In the genomic region with DNA sequence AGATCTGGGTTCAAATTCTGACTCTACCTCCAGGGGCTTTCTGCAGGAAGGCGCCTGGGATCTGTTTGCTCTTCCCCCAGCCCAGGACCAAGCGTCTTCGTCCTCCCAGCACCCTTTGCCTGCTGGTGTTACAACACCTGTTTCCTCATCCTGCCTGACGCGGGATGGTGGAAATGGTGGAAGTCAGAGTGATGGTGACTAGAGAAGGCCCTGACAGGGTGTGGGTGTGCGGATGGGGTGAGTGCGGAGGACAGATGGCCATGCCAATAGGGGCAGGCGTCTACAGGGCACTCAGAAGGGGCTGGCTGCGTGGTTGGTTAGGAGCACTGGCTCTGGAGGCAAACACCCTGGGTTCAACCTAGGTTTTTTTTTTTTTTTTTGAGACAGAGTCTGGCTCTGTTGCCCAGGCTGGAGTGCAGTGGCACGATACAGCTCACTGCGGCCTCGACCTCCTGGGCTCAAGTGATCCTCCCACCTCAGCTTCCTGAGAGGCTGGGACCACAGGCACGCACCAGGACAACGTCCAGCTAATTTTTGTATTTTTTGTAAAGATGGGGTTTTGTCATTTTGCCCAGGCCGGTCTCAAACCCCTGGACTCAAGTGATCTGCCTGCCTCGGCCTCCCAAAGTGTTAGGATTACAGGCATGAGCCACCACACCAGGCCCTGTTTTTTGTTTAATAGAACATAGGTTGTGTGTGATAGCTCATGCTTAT, we compare ENCODE assay signal across 9 cellular contexts. TPM values are rescaled to one million over a fixed set of nuclear protein-coding genes. Genes with fewer than 3 reads are reported as not detected.
DNase-seq lines count a peak whose midpoint lies in the region; ATAC-seq and TF ChIP-seq lines count a peak whose summit lies in the region.
"Had no signal": no experiment of that assay in that cellular context is flagged by ENCODE, and none has a peak within 500 bp of the region (broad histone marks: within the 10 kb centered on the region; RNA-seq: fewer than 3 reads in every experiment).

No MANE protein-coding gene starts in this region.

- CTCF ChIA-PET in HCT116 (lab: Charles Lee), result no interaction called here
- CTCF ChIA-PET in activated CD8-positive, alpha-beta T cell treated with anti-CD3 and anti-CD28 coated beads for 36 hours (lab: Charles Lee), result interaction anchor here (1.0 to 2.8 kb wide), 3 partner anchors 12 to 43 kb away, joined by 3 to 11 read pairs (median 6); a partner anchor contains a TSS

- H3K4me3 Mint-ChIP-seq in activated CD8-positive, alpha-beta T cell treated with anti-CD3 and anti-CD28 coated beads for 36 hours, result peak overlapping the region; percentile 88
- H3K4me3 Mint-ChIP-seq in stimulated activated memory B cell treated with anti-CD40 and anti-IgM and Interleukin-4, amounts not matched to agents 10 μg/mL and 1 μg/mL and 100 μg/mL, for 72 hours, result peak overlapping the region; percentile 98

- H3K9me3 ChIP-seq in HCT116 (ENCODE audit: control insufficient read depth in 1 of 2, insufficient read depth in 1 of 2, low read depth in 1 of 2, low read length in 2 of 2), result no peaks in the 10 kb centered on the region
- no peaks in the 10 kb centered on the region for H3K9me3 ChIP-seq in right atrium auricular region

- H3K36me3 ChIP-seq in HCT116 (ENCODE audit: control insufficient read depth in 1 of 2, insufficient read depth in 2 of 2, low read length in 2 of 2) (no peaks in the 10 kb centered on the region), right atrium auricular region (no peaks in the 10 kb centered on the region)

- no peak for ATAC-seq in HCT116
- ATAC-seq in activated CD8-positive, alpha-beta T cell treated with anti-CD3 and anti-CD28 coated beads for 36 hours, result no peak
- no peak for ATAC-seq in stimulated activated memory B cell treated with anti-CD40 and anti-IgM and Interleukin-4, amounts not matched to agents 10 μg/mL and 1 μg/mL and 100 μg/mL, for 72 hours

- DNase-seq in HCT116 (ENCODE audit: low read depth, low spot score) (no peak), right atrium auricular region (ENCODE audit: low spot score) (no peak), NCI-H446 treated with DMSO at 0.1 percent for 48 hours (lab: John Stamatoyannopoulos, UW) (no peak), NCI-H82 (lab: John Stamatoyannopoulos, UW) (no peak), NCI-H2227 (lab: John Stamatoyannopoulos, UW; ENCODE audit: unreplicated experiment) (no peak), NCI-H748 treated with DMSO at 0.1 percent for 48 hours (lab: John Stamatoyannopoulos, UW) (no peak)
- no peak for DNase-seq in activated CD8-positive, alpha-beta T cell treated with anti-CD3 and anti-CD28 coated beads for 36 hours
- DNase-seq: GOT3 had no signal

- no peaks in the 10 kb centered on the region for H3K9me3 Mint-ChIP-seq in activated CD8-positive, alpha-beta T cell treated with anti-CD3 and anti-CD28 coated beads for 36 hours
- no peaks in the 10 kb centered on the region for H3K9me3 Mint-ChIP-seq in stimulated activated memory B cell treated with anti-CD40 and anti-IgM and Interleukin-4, amounts not matched to agents 10 μg/mL and 1 μg/mL and 100 μg/mL, for 72 hours

- H3K79me2 ChIP-seq in HCT116 (ENCODE audit: insufficient read depth, low read length), result no peaks in the 10 kb centered on the region

- H3K4me2 ChIP-seq in HCT116 (ENCODE audit: low read length), result peak overlapping the region; percentile 100

- TF ChIP-seq RAD21 in HCT116 (IDR thresholded peaks at IDR 0.05; ENCODE audit: low read depth), result no peak

- TF ChIP-seq POLR2A in HCT116 (IDR thresholded peaks at IDR 0.05; ENCODE audit: borderline replicate concordance, extremely low read depth, insufficient read depth, insufficient read length), result no peak

- peaks cover 36% of the 10 kb centered on the region for H3K4me1 Mint-ChIP-seq in activated CD8-positive, alpha-beta T cell treated with anti-CD3 and anti-CD28 coated beads for 36 hours (ENCODE audit: low read depth)
- peaks cover 74% of the 10 kb centered on the region for H3K4me1 Mint-ChIP-seq in stimulated activated memory B cell treated with anti-CD40 and anti-IgM and Interleukin-4, amounts not matched to agents 10 μg/mL and 1 μg/mL and 100 μg/mL, for 72 hours

- H3K36me3 Mint-ChIP-seq in activated CD8-positive, alpha-beta T cell treated with anti-CD3 and anti-CD28 coated beads for 36 hours (ENCODE audit: low read depth), result peaks cover 1% of the 10 kb centered on the region
- peaks cover 44% of the 10 kb centered on the region for H3K36me3 Mint-ChIP-seq in stimulated activated memory B cell treated with anti-CD40 and anti-IgM and Interleukin-4, amounts not matched to agents 10 μg/mL and 1 μg/mL and 100 μg/mL, for 72 hours

- H2AFZ ChIP-seq in HCT116 (ENCODE audit: low read depth, low read length, poor library complexity, severe bottlenecking), result no peak overlapping the region

- POLR2A ChIA-PET in HCT116 (lab: Charles Lee), result no interaction called here
- POLR2A ChIA-PET in activated CD8-positive, alpha-beta T cell treated with anti-CD3 and anti-CD28 coated beads for 36 hours (lab: Charles Lee), result interaction anchor here (0.6 kb wide), 1 partner anchor 106 kb away, joined by 5 read pairs; no protein-coding TSS in a partner anchor

- no peaks in the 10 kb centered on the region for H4K20me1 ChIP-seq in HCT116 (ENCODE audit: insufficient read depth)

- H3K27ac ChIP-seq in HCT116 (ENCODE audit: low read depth, low read length), result no peak overlapping the region
- peak overlapping the region; percentile 48 to 70 for H3K27ac ChIP-seq in right atrium auricular region

- H3K9me2 ChIP-seq in HCT116 (ENCODE audit: insufficient read depth), result no peaks in the 10 kb centered on the region

- peak overlapping the region; percentile 75 for H3K27ac Mint-ChIP-seq in activated CD8-positive, alpha-beta T cell treated with anti-CD3 and anti-CD28 coated beads for 36 hours
- peak overlapping the region; percentile 93 for H3K27ac Mint-ChIP-seq in stimulated activated memory B cell treated with anti-CD40 and anti-IgM and Interleukin-4, amounts not matched to agents 10 μg/mL and 1 μg/mL and 100 μg/mL, for 72 hours

- H3K9ac ChIP-seq in HCT116 (ENCODE audit: low read length), result peak overlapping the region; percentile 78; the same call in 1 of the 2 replicates

- no peaks in the 10 kb centered on the region for H3K27me3 Mint-ChIP-seq in activated CD8-positive, alpha-beta T cell treated with anti-CD3 and anti-CD28 coated beads for 36 hours
- H3K27me3 Mint-ChIP-seq in stimulated activated memory B cell treated with anti-CD40 and anti-IgM and Interleukin-4, amounts not matched to agents 10 μg/mL and 1 μg/mL and 100 μg/mL, for 72 hours, result no peaks in the 10 kb centered on the region

- H3K27me3 ChIP-seq in HCT116 (ENCODE audit: insufficient read depth, low read length), result no peaks in the 10 kb centered on the region
- no peaks in the 10 kb centered on the region for H3K27me3 ChIP-seq in right atrium auricular region

- peaks cover 8 to 22% of the 10 kb centered on the region in 2 experiments; a peak in 3 of 4 replicates for H3K4me1 ChIP-seq in HCT116 (ENCODE audit: control insufficient read depth in 1 of 2, insufficient read depth in 2 of 2, low read length in 2 of 2)
- peaks cover 0 to 13% of the 10 kb centered on the region in 2 donors for H3K4me1 ChIP-seq in right atrium auricular region

- intact Hi-C loops in HCT116 (cut with micrococcal nuclease), result no loop called here
- intact Hi-C loops in activated CD8-positive, alpha-beta T cell treated with anti-CD3 and anti-CD28 coated beads for 36 hours (cut with micrococcal nuclease), result no loop called here

- BruUV-seq in HCT116 (replicated peaks; lab: Mats Ljungman, UMichigan), result no TSS peak

- TF ChIP-seq CTCF in HCT116 (IDR thresholded peaks at IDR 0.05 in 2 of 3, conservative IDR thresholded peaks at IDR 0.05 in 1 of 3; ENCODE audit: borderline replicate concordance in 1 of 3, insufficient read depth in 1 of 3, low read depth in 2 of 3, low read length in 2 of 3), result no peak
- TF ChIP-seq CTCF in activated CD8-positive, alpha-beta T cell treated with anti-CD3 and anti-CD28 coated beads for 36 hours (IDR thresholded peaks at IDR 0.05), result no peak
- TF ChIP-seq CTCF in right atrium auricular region (IDR thresholded peaks at IDR 0.05), result no peak

- RAD21 ChIA-PET in HCT116 (lab: Charles Lee; ENCODE audit: low non-redundant PET in 1 of 2, low total read pairs in 2 of 2, uncharacterized antibody in 2 of 2, unreplicated experiment in 2 of 2), result no interaction called here

- H3K4me3 ChIP-seq in HCT116 (replicated peaks in 1 of 2; ENCODE audit: low read depth in 1 of 2, low read length in 2 of 2) (peak overlapping the region; percentile 84 to 95; a peak in 3 of 4 replicates), right atrium auricular region (peak overlapping the region; percentile 53 to 68)

TF ChIP-seq in HCT116, 20 proteins besides CTCF, POLR2A, EP300 and RAD21 (continues in another document):
- TF ChIP-seq ZFX (IDR thresholded peaks at IDR 0.05) (no peak), EZH2 (IDR thresholded peaks at IDR 0.05) (no peak), ZNF274 (IDR thresholded peaks at IDR 0.05; ENCODE audit: low read depth, low read length) (no peak), CBX3 (IDR thresholded peaks at IDR 0.05; ENCODE audit: low read depth) (no peak), FOSL1 (IDR thresholded peaks at IDR 0.05; ENCODE audit: low read depth) (no peak), POLR2AphosphoS5 (IDR thresholded peaks at IDR 0.05; ENCODE audit: low read depth, low read length) (no peak), EGR1 (IDR thresholded peaks at IDR 0.05; ENCODE audit: low read depth) (no peak)
- TF ChIP-seq, protein P1, sequence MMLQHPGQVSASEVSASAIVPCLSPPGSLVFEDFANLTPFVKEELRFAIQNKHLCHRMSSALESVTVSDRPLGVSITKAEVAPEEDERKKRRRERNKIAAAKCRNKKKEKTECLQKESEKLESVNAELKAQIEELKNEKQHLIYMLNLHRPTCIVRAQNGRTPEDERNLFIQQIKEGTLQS (IDR thresholded peaks at IDR 0.05), result no peak
- TF ChIP-seq, protein P2, sequence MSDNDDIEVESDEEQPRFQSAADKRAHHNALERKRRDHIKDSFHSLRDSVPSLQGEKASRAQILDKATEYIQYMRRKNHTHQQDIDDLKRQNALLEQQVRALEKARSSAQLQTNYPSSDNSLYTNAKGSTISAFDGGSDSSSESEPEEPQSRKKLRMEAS (IDR thresholded peaks at IDR 0.05), result no peak

RNA-seq across cellular contexts. Expression of a gene that starts 1.5 kb away (rescaled TPM):
- 8.0 TPM for total RNA-seq in HCT116 (2021; ENCODE audit: unreplicated experiment)
- 12.3 and 12.4 TPM in 2 replicates for polyA plus RNA-seq in HCT116 (2012)
- total RNA-seq in activated CD8-positive, alpha-beta T cell treated with anti-CD3 and anti-CD28 coated beads for 36 hours, result 10 to 100 TPM; 13.8 to 16.0 TPM
- 10 to 100 TPM in 1 of 2 donors, 1 to 10 TPM in 1; 7.4 to 13.1 TPM for total RNA-seq in right atrium auricular region

RNA-seq across cellular contexts. Expression of a gene that starts 40.5 kb away (rescaled TPM):
- total RNA-seq in HCT116 (2021; ENCODE audit: unreplicated experiment), result 55.5 TPM
- 30.1 and 41.9 TPM in 2 replicates for polyA plus RNA-seq in HCT116 (2012)
- total RNA-seq in activated CD8-positive, alpha-beta T cell treated with anti-CD3 and anti-CD28 coated beads for 36 hours, result 10 to 100 TPM; 61.6 to 67.2 TPM
- total RNA-seq in right atrium auricular region, result 10 to 100 TPM; 16.9 to 27.8 TPM

RNA-seq across cellular contexts. Expression of a gene that starts 43.2 kb away (rescaled TPM):
- total RNA-seq in HCT116 (2021; ENCODE audit: unreplicated experiment) (57.4 TPM), right atrium auricular region (10 to 100 TPM; 17.9 to 23.9 TPM)
- polyA plus RNA-seq in HCT116 (2012), result 49.0 and 50.0 TPM in 2 replicates
- 10 to 100 TPM; 50.2 to 54.4 TPM for total RNA-seq in activated CD8-positive, alpha-beta T cell treated with anti-CD3 and anti-CD28 coated beads for 36 hours
